8 cellular contexts compared by ENCODE assay signal in genomic region chr18:12308386-12309100, GRCh38. TPM values are rescaled to one million over a fixed set of nuclear protein-coding genes. Genes with fewer than 3 reads are reported as not detected.
A peak's percentile ranks its signal among the peaks of the same experiment; 100 is the strongest.
DNase-seq lines count a peak whose midpoint lies in the region; ATAC-seq and TF ChIP-seq lines count a peak whose summit lies in the region.

No MANE protein-coding gene starts in this region.

- peaks cover 0 to 7% (median 2%) of the 10 kb centered on the region in 3 donors for H3K36me3 Mint-ChIP-seq in CD8-positive, alpha-beta memory T cell

- H3K4me3 ChIP-seq in CD8-positive, alpha-beta memory T cell (ENCODE audit: low read length): no peak overlapping the region
- peak overlapping the region; percentile 95 for H3K4me3 ChIP-seq in RWPE2 (ENCODE audit: severe bottlenecking)
- H3K4me3 ChIP-seq in coronary artery: peak overlapping the region; percentile 95
- H3K4me3 ChIP-seq in left lung: peak overlapping the region; percentile 64

- DNase-seq in CD8-positive, alpha-beta memory T cell: no peak
- DNase-seq in RWPE2 (ENCODE audit: low spot score): peak; percentile 86
- peak; percentile 96 for DNase-seq in coronary artery (ENCODE audit: low spot score)
- peak; percentile 85 to 90 for DNase-seq in left lung
- peak; percentile 60 for DNase-seq in stimulated activated naive CD8-positive, alpha-beta T cell treated with anti-CD3 and anti-CD28 coated beads, Interleukin-15, Interleukin-2, amounts not matched to agents 100 U/mL and 50 U/mL, for 24 hours
- no peak for DNase-seq in AML-193 (lab: John Stamatoyannopoulos, UW)

- no peaks in the 10 kb centered on the region for H3K36me3 ChIP-seq in CD8-positive, alpha-beta memory T cell (ENCODE audit: insufficient read depth, low read length)
- H3K36me3 ChIP-seq in RWPE2 (ENCODE audit: low read depth) (peaks cover 49% of the 10 kb centered on the region), left lung (peaks cover 0 to 36% of the 10 kb centered on the region in 2 donors)

- H3K27ac ChIP-seq in CD8-positive, alpha-beta memory T cell (ENCODE audit: low read depth, low read length): peak overlapping the region; percentile 61
- H3K27ac ChIP-seq in RWPE2 (ENCODE audit: poor library complexity, severe bottlenecking): peak overlapping the region; percentile 94
- H3K27ac ChIP-seq in coronary artery: peak overlapping the region; percentile 99
- peak overlapping the region; percentile 95 to 96 for H3K27ac ChIP-seq in left lung

- POLR2A ChIA-PET in CD8-positive, alpha-beta memory T cell (lab: Charles Lee): no interaction called here

- peaks cover 5% of the 10 kb centered on the region for H3K4me1 ChIP-seq in CD8-positive, alpha-beta memory T cell (ENCODE audit: insufficient read depth, low read length)
- H3K4me1 ChIP-seq in RWPE2 (ENCODE audit: insufficient read depth, poor library complexity, severe bottlenecking) (peaks cover 21% of the 10 kb centered on the region), left lung (peaks cover 8 to 39% of the 10 kb centered on the region in 2 donors)

- H3K27me3 Mint-ChIP-seq in CD8-positive, alpha-beta memory T cell: peaks cover 47 to 52% of the 10 kb centered on the region in 2 donors

- peak overlapping the region in 4 of 7 donors; percentile 20 to 55 (median 36) for H3K4me3 Mint-ChIP-seq in CD8-positive, alpha-beta memory T cell

- no peak overlapping the region for H3K27ac Mint-ChIP-seq in CD8-positive, alpha-beta memory T cell

- intact Hi-C loops in left lung (cut with DNase I): no loop called here

- peaks cover 15% of the 10 kb centered on the region for H3K27me3 ChIP-seq in CD8-positive, alpha-beta memory T cell (ENCODE audit: insufficient read depth, low read length, poor library complexity, severe bottlenecking)
- H3K27me3 ChIP-seq in RWPE2 (ENCODE audit: insufficient read depth, poor library complexity, severe bottlenecking): no peaks in the 10 kb centered on the region
- H3K27me3 ChIP-seq in left lung: peaks cover 0 to 49% of the 10 kb centered on the region in 2 donors

- no peaks in the 10 kb centered on the region for H3K9me3 ChIP-seq in CD8-positive, alpha-beta memory T cell (ENCODE audit: low read length)
- peaks cover 10% of the 10 kb centered on the region for H3K9me3 ChIP-seq in RWPE2 (ENCODE audit: severe bottlenecking)
- H3K9me3 ChIP-seq in left lung: peaks cover 0 to 13% of the 10 kb centered on the region in 2 donors

- CTCF ChIA-PET in CD8-positive, alpha-beta memory T cell (lab: Charles Lee): no interaction called here

- ATAC-seq in GM19351 (IDR thresholded peaks at IDR 0.05; ENCODE audit: unreplicated experiment): peak; percentile 54
- peak; percentile 52 for ATAC-seq in HG03280 (IDR thresholded peaks at IDR 0.05; ENCODE audit: unreplicated experiment)
- ATAC-seq in RWPE2 (ENCODE audit: low read depth): peak; percentile 57
- ATAC-seq in left lung: peak; percentile 78
- ATAC-seq in stimulated activated naive CD8-positive, alpha-beta T cell treated with anti-CD3 and anti-CD28 coated beads, Interleukin-15, Interleukin-2, amounts not matched to agents 100 U/mL and 50 U/mL, for 24 hours: peak; percentile 55

- H3K4me1 Mint-ChIP-seq in CD8-positive, alpha-beta memory T cell: peaks cover 10 to 14% (median 12%) of the 10 kb centered on the region in 3 donors

- H3K9me3 Mint-ChIP-seq in CD8-positive, alpha-beta memory T cell: peaks cover 7 to 22% (median 21%) of the 10 kb centered on the region in 5 donors

- TF ChIP-seq CTCF in RWPE2 (IDR thresholded peaks at IDR 0.05; ENCODE audit: poor library complexity, severe bottlenecking) (peak; percentile 2), coronary artery (IDR thresholded peaks at IDR 0.05) (no peak), left lung (IDR thresholded peaks at IDR 0.05) (no peak)

RNA-seq across cellular contexts. Expression of gene TUBB6, which starts 0.5 kb away (rescaled TPM):
- 1 to 10 TPM; 8.8 to 9.1 TPM for total RNA-seq in CD8-positive, alpha-beta memory T cell
- 0.77 TPM for polyA plus RNA-seq in CD8-positive, alpha-beta memory T cell
- total RNA-seq in left lung: 100 to 1,000 TPM in 1 of 2 donors, 10 to 100 TPM in 1; 90.0 to 140 TPM

RNA-seq across cellular contexts. Expression of gene CIDEA, which starts 54.4 kb away (rescaled TPM):
- total RNA-seq in CD8-positive, alpha-beta memory T cell: not detected
- polyA plus RNA-seq in CD8-positive, alpha-beta memory T cell: not detected
- not detected for total RNA-seq in left lung

Comparison
In these comparisons a context has a peak if more than half of its experiments do, and no peak if none do; other contexts are left out.
1. DNase-seq: peak in RWPE2 (single experiment), coronary artery (single experiment), left lung (2 of 2) and stimulated activated naive CD8-positive, alpha-beta T cell treated with anti-CD3 and anti-CD28 coated beads, Interleukin-15, Interleukin-2, amounts not matched to agents 100 U/mL and 50 U/mL, for 24 hours (single experiment); none in CD8-positive, alpha-beta memory T cell (0 of 5) and AML-193 (0 of 2).
2. RNA of gene TUBB6, which starts 0.5 kb away (total RNA-seq): 90.0 to 140 TPM in left lung; 8.8 to 9.1 TPM in CD8-positive, alpha-beta memory T cell; every median in the first group is over 4 times any median in the second.
3. Peak in every context shown above with its lines, with median percentiles within 50 percentile points of each other: H3K27ac ChIP-seq and ATAC-seq.